In the genomic region with DNA sequence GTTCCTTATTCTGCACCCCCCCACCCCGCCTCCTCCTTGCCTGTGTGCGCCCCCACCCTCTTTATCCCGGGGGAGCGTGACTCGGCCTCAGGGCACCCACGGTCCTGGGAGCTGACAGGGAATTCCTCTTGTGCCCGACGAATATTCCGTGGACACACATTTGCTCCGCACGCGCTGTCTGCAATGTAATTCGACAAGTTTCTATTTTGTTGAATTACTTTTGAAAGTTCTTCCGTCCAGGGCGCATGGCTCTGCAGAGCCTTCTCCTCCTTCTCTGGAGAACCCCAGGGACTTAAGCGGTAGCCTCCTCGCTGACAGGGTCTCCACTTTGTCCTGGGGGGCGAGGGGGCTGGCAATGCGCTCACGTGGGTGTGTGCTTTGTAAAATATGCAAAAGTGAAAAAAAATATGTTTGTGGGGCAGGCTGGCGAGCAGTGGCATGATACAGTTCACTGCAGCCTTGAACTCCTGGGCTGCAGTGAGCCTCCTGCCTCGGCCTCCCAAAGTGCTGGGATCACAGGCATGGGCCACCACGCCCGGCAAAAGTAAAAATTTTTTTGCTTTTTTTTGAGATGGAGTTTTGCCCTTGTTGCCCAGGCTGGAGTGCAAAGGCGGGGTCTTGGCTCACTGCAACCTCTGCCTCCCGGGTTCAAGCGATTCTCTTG, we compare ENCODE assay signal across 8 cellular contexts. TPM values are rescaled to one million over a fixed set of nuclear protein-coding genes. Genes with fewer than 3 reads are reported as not detected.
DNase-seq lines count a peak whose midpoint lies in the region; ATAC-seq and TF ChIP-seq lines count a peak whose summit lies in the region.

No MANE protein-coding gene starts in this region.

- peak overlapping the region; percentile 86 to 92 (median 90) for H3K4me3 Mint-ChIP-seq in CD4-positive, CD25-positive, alpha-beta regulatory T cell
- H3K4me3 Mint-ChIP-seq in neural crest cell: peak overlapping the region; percentile 89

- peak in 1 of 3 donors; percentile 21 for DNase-seq in CD4-positive, CD25-positive, alpha-beta regulatory T cell
- DNase-seq in NB4 (ENCODE audit: low read depth) (no peak), neural crest cell (ENCODE audit: low read depth, low spot score) (no peak), SKM-1 (lab: John Stamatoyannopoulos, UW; ENCODE audit: unreplicated experiment) (no peak), HEK293T (ENCODE audit: extremely low spot score) (no peak)
- no peak for DNase-seq in effector memory CD4-positive, alpha-beta T cell

- CTCF ChIA-PET in HEK293T (lab: Yijun Ruan, JAX): interaction anchor here (1.0 to 1.3 kb wide), 2 partner anchors 17 to 19 kb away, joined by 5 read pairs; no protein-coding TSS in a partner anchor

- H3K27me3 Mint-ChIP-seq in CD4-positive, CD25-positive, alpha-beta regulatory T cell: peaks cover 11% of the 10 kb centered on the region
- peaks cover 2% of the 10 kb centered on the region for H3K27me3 Mint-ChIP-seq in neural crest cell (ENCODE audit: low read depth)

- H3K27me3 ChIP-seq in CD4-positive, CD25-positive, alpha-beta regulatory T cell (ENCODE audit: control insufficient read depth, insufficient read depth, low read length): no peaks in the 10 kb centered on the region
- no peaks in the 10 kb centered on the region for H3K27me3 ChIP-seq in effector memory CD4-positive, alpha-beta T cell (replicated peaks; ENCODE audit: control insufficient read depth, insufficient read depth, low read length, poor library complexity, severe bottlenecking)

- H3K4me1 Mint-ChIP-seq in CD4-positive, CD25-positive, alpha-beta regulatory T cell: peaks cover 20 to 44% (median 27%) of the 10 kb centered on the region in 4 donors
- H3K4me1 Mint-ChIP-seq in neural crest cell: peaks cover 38% of the 10 kb centered on the region

- no peak for TF ChIP-seq CTCF in NB4 (IDR thresholded peaks at IDR 0.05; ENCODE audit: low read depth, low read length)
- no peak for TF ChIP-seq CTCF in neural crest cell (conservative IDR thresholded peaks at IDR 0.05)

- H3K27ac ChIP-seq in CD4-positive, CD25-positive, alpha-beta regulatory T cell (ENCODE audit: insufficient read depth, low read length, poor library complexity, severe bottlenecking): no peak overlapping the region
- H3K27ac ChIP-seq in effector memory CD4-positive, alpha-beta T cell (ENCODE audit: insufficient read depth, low read length, poor library complexity, severe bottlenecking): peak overlapping the region; percentile 81

- no peaks in the 10 kb centered on the region for H3K36me3 ChIP-seq in CD4-positive, CD25-positive, alpha-beta regulatory T cell (ENCODE audit: control insufficient read depth, insufficient read depth, low read length)
- no peaks in the 10 kb centered on the region for H3K36me3 ChIP-seq in effector memory CD4-positive, alpha-beta T cell (ENCODE audit: control insufficient read depth, insufficient read depth, low read length)

- peaks cover 4% of the 10 kb centered on the region for H3K36me3 Mint-ChIP-seq in CD4-positive, CD25-positive, alpha-beta regulatory T cell
- no peaks in the 10 kb centered on the region for H3K36me3 Mint-ChIP-seq in neural crest cell (ENCODE audit: low read depth)

- H3K4me3 ChIP-seq in CD4-positive, CD25-positive, alpha-beta regulatory T cell (ENCODE audit: low read depth, low read length): peak overlapping the region; percentile 64
- H3K4me3 ChIP-seq in NB4 (ENCODE audit: low read depth, low read length): peak overlapping the region; percentile 63
- H3K4me3 ChIP-seq in effector memory CD4-positive, alpha-beta T cell (ENCODE audit: insufficient read depth, low read depth, low read length, poor library complexity, severe bottlenecking): peak overlapping the region; percentile 79

- peaks cover 36% of the 10 kb centered on the region for H3K4me1 ChIP-seq in CD4-positive, CD25-positive, alpha-beta regulatory T cell (ENCODE audit: control insufficient read depth, insufficient read depth, low read length, poor library complexity, severe bottlenecking)
- peaks cover 20% of the 10 kb centered on the region for H3K4me1 ChIP-seq in effector memory CD4-positive, alpha-beta T cell (ENCODE audit: control insufficient read depth, insufficient read depth, low read length, poor library complexity, severe bottlenecking)

- no peaks in the 10 kb centered on the region for H3K9me3 Mint-ChIP-seq in CD4-positive, CD25-positive, alpha-beta regulatory T cell
- H3K9me3 Mint-ChIP-seq in neural crest cell: no peaks in the 10 kb centered on the region

- no peaks in the 10 kb centered on the region for H3K9me3 ChIP-seq in CD4-positive, CD25-positive, alpha-beta regulatory T cell (ENCODE audit: control insufficient read depth in 2 of 2, low read length in 2 of 2)
- H3K9me3 ChIP-seq in effector memory CD4-positive, alpha-beta T cell (ENCODE audit: control insufficient read depth, low read length): no peaks in the 10 kb centered on the region

- no peak for TF ChIP-seq POLR2A in NB4 (IDR thresholded peaks at IDR 0.05; ENCODE audit: extremely low read depth, insufficient read length)

- POLR2A ChIA-PET in HEK293T (lab: Yijun Ruan, JAX): interaction anchor here (1.3 to 1.7 kb wide), 5 partner anchors 7 to 317 kb away, joined by 4 to 8 read pairs (median 6); no protein-coding TSS in a partner anchor

- H3K27ac Mint-ChIP-seq in CD4-positive, CD25-positive, alpha-beta regulatory T cell: peak overlapping the region in 1 of 3 donors; percentile 92
- no peak overlapping the region for H3K27ac Mint-ChIP-seq in neural crest cell (ENCODE audit: unreplicated experiment)

- no peak for ATAC-seq in CD4-positive, CD25-positive, alpha-beta regulatory T cell (ENCODE audit: low read depth in 2 of 2)
- ATAC-seq in GM19023 (IDR thresholded peaks at IDR 0.05; ENCODE audit: unreplicated experiment) (no peak), GM18498 (IDR thresholded peaks at IDR 0.05; ENCODE audit: unreplicated experiment) (no peak)

TF ChIP-seq in HEK293T, 16 proteins besides CTCF, POLR2A, EP300 and RAD21:
- TF ChIP-seq SP1 (IDR thresholded peaks at IDR 0.05) (no peak), FOXK2 (IDR thresholded peaks at IDR 0.05) (no peak), CTBP1 (IDR thresholded peaks at IDR 0.05; ENCODE audit: borderline replicate concordance) (no peak), ZNF384 (IDR thresholded peaks at IDR 0.05) (no peak), ELF4 (IDR thresholded peaks at IDR 0.05) (no peak), LEF1 (IDR thresholded peaks at IDR 0.05; ENCODE audit: borderline replicate concordance) (no peak), TARDBP (IDR thresholded peaks at IDR 0.05) (no peak), HDGF (IDR thresholded peaks at IDR 0.05; ENCODE audit: borderline replicate concordance) (no peak), NFRKB (IDR thresholded peaks at IDR 0.05) (no peak), L3MBTL2 (conservative IDR thresholded peaks at IDR 0.05) (no peak; the same call in 1 of the 2 replicates), SUZ12 (IDR thresholded peaks at IDR 0.05) (no peak), ARNT (IDR thresholded peaks at IDR 0.05) (no peak), FOXM1 (IDR thresholded peaks at IDR 0.05; ENCODE audit: borderline replicate concordance) (no peak), BHLHE40 (IDR thresholded peaks at IDR 0.05; ENCODE audit: borderline replicate concordance) (no peak), FOXA1 (IDR thresholded peaks at IDR 0.05) (no peak)
- TF ChIP-seq, protein P1, sequence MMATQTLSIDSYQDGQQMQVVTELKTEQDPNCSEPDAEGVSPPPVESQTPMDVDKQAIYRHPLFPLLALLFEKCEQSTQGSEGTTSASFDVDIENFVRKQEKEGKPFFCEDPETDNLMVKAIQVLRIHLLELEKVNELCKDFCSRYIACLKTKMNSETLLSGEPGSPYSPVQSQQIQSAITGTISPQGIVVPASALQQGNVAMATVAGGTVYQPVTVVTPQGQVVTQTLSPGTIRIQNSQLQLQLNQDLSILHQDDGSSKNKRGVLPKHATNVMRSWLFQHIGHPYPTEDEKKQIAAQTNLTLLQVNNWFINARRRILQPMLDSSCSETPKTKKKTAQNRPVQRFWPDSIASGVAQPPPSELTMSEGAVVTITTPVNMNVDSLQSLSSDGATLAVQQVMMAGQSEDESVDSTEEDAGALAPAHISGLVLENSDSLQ (IDR thresholded peaks at IDR 0.05): no peak

RNA-seq across cellular contexts. Expression of a gene that starts 0.6 kb away (rescaled TPM):
- total RNA-seq in CD4-positive, CD25-positive, alpha-beta regulatory T cell: 48.0 TPM
- polyA plus RNA-seq in CD4-positive, CD25-positive, alpha-beta regulatory T cell: 100 to 1,000 TPM; 115 to 186 (median 136) TPM
- total RNA-seq in neural crest cell: 235 and 248 TPM in 2 replicates
